ENCODE assay signal across 8 cellular contexts in genomic region chr1:180231506-180232420, GRCh38. TPM values are rescaled to one million over a fixed set of nuclear protein-coding genes. Genes with fewer than 3 reads are reported as not detected.
DNase-seq lines count a peak whose midpoint lies in the region; ATAC-seq and TF ChIP-seq lines count a peak whose summit lies in the region.
"Had no signal": no experiment of that assay in that cellular context is flagged by ENCODE, and none has a peak within 500 bp of the region (broad histone marks: within the 10 kb centered on the region; RNA-seq: fewer than 3 reads in every experiment).

No MANE protein-coding gene starts in this region.

- no peak overlapping the region for H3K9ac ChIP-seq in rectal smooth muscle tissue (ENCODE audit: low read length)

- DNase-seq in ELR (ENCODE audit: low read depth) = peak; percentile 71
- no peak for DNase-seq in T-helper 17 cell
- DNase-seq in fibroblast of pulmonary artery (ENCODE audit: low read depth) = peak; percentile 31

- peaks cover 70% of the 10 kb centered on the region for H3K27me3 Mint-ChIP-seq in T-helper 17 cell

- no peak for TF ChIP-seq CTCF in fibroblast of pulmonary artery (IDR thresholded peaks at IDR 0.05; ENCODE audit: low read length, missing control alignments)

- TF ChIP-seq RAD21 in Ishikawa (IDR thresholded peaks at IDR 0.05; ENCODE audit: low read depth) = peak; percentile 35; the same call in 1 of the 2 replicates

- H3K27ac ChIP-seq in rectal smooth muscle tissue (ENCODE audit: low read depth, low read length) = no peak overlapping the region

- H3K9me3 ChIP-seq in T-helper 17 cell (ENCODE audit: control insufficient read depth, low read length, poor library complexity, severe bottlenecking) = no peaks in the 10 kb centered on the region

- H3K4me1 Mint-ChIP-seq in T-helper 17 cell = peaks cover 14% of the 10 kb centered on the region

- ATAC-seq in T-helper 17 cell (peak; percentile 32), GM19035 (IDR thresholded peaks at IDR 0.05; ENCODE audit: unreplicated experiment) (no peak), GM18870 (IDR thresholded peaks at IDR 0.05; ENCODE audit: unreplicated experiment) (no peak)

- no peak for TF ChIP-seq EP300 in Ishikawa (IDR thresholded peaks at IDR 0.05; ENCODE audit: borderline replicate concordance)

- H3K4me1 ChIP-seq in rectal smooth muscle tissue (ENCODE audit: control insufficient read depth, insufficient read depth, low read length) = peaks cover 4% of the 10 kb centered on the region

- no peaks in the 10 kb centered on the region for H3K36me3 Mint-ChIP-seq in T-helper 17 cell (ENCODE audit: low read depth)

- H3K4me3 Mint-ChIP-seq in T-helper 17 cell = peak overlapping the region; percentile 85

- H3K4me3 ChIP-seq in fibroblast of pulmonary artery (replicated peaks; ENCODE audit: low read depth, low read length) = peak overlapping the region; percentile 52
- H3K4me3 ChIP-seq in rectal smooth muscle tissue (ENCODE audit: low read length) = peak overlapping the region; percentile 52

- no peaks in the 10 kb centered on the region for H3K36me3 ChIP-seq in rectal smooth muscle tissue (ENCODE audit: control insufficient read depth, insufficient read depth, low read length)

- peaks cover 76% of the 10 kb centered on the region for H3K27me3 ChIP-seq in rectal smooth muscle tissue (ENCODE audit: control insufficient read depth, insufficient read depth, low read length)

- H3K27ac Mint-ChIP-seq in T-helper 17 cell = no peak overlapping the region
- H3K27ac Mint-ChIP-seq: activated naive CD4-positive, alpha-beta T cell treated with anti-CD3 and anti-CD28 coated beads, Interleukin-2, amount 50 U/mL, for 72 hours had no signal

TF ChIP-seq in Ishikawa, 13 proteins besides CTCF, POLR2A, EP300 and RAD21:
- TF ChIP-seq TCF12 (IDR thresholded peaks at IDR 0.05; ENCODE audit: low read depth) = 0 out of 2 replicates have a peak, but pooled peaks have one; percentile 12
- no peak for TF ChIP-seq TAF1 (IDR thresholded peaks at IDR 0.05; ENCODE audit: low read depth)
- peak; percentile 87 for TF ChIP-seq NFIC (IDR thresholded peaks at IDR 0.05)

RNA-seq across cellular contexts. Expression of gene LHX4, which starts 1.7 kb away (rescaled TPM):
- not detected for total RNA-seq in T-helper 17 cell
- total RNA-seq: activated naive CD4-positive, alpha-beta T cell treated with anti-CD3 and anti-CD28 coated beads, Interleukin-2, amount 50 U/mL, for 72 hours had no signal

Comparison
In these comparisons a context has a peak if more than half of its experiments do, and no peak if none do; other contexts are left out.
1. DNase-seq: peak in ELR (single experiment) and fibroblast of pulmonary artery (single experiment); none in T-helper 17 cell (0 of 3).